Comparison of ENCODE assay signal across 8 cellular contexts in the genomic region with DNA sequence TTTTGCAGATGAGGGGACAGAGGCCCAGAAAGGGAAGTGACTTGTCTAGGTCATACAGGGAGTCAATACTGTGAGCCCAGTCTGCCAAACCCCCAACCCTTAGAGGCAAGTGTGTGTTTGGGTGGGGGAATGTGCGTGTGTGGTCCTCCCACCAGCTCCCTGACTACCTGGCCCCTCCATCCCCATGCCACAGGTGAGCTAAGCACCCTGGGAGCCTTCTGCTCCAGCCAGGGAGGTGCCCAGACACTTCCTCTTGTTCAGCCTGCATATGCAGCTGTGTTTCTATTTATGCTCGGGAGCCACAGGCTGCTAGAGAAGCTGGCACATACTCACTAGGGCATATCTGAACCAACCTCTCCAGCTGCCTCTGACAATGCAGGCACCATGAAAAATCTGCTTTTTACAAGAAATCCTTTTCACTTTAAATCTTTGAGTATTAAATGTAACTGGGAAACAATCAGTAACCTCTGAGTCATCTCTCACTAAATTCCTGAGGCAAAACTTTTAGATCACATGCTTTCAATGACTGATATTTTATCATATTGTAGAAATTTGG. TPM values are rescaled to one million over a fixed set of nuclear protein-coding genes. Genes with fewer than 3 reads are reported as not detected.
DNase-seq lines count a peak whose midpoint lies in the region; ATAC-seq and TF ChIP-seq lines count a peak whose summit lies in the region.

No MANE protein-coding gene starts in this region.

- no peak for TF ChIP-seq CTCF in OCI-LY3 (IDR thresholded peaks at IDR 0.05; ENCODE audit: low read depth, low read length)

- 2 to 8% methylated on average over 2 of the region's 2 CpGs for WGBS in GM23248 (ENCODE audit: low coverage in 1 of 2, low lambda C conversion rate in 2 of 2, missing lambda C conversion rate in 2 of 2), 2 experiments

- H3K9me3 Mint-ChIP-seq in naive thymus-derived CD8-positive, alpha-beta T cell, result no peaks in the 10 kb centered on the region

- peaks cover 2% of the 10 kb centered on the region; the same call in 1 of the 2 replicates for H3F3A ChIP-seq in GM23248 (ENCODE audit: insufficient read depth)

- H3K4me3 Mint-ChIP-seq in naive thymus-derived CD8-positive, alpha-beta T cell, result peak overlapping the region; percentile 37 to 82 (median 77)

- H4K20me1 ChIP-seq in GM23248 (ENCODE audit: insufficient read depth) (0 out of 2 replicates have a peak, but pooled peaks cover 3% of the 10 kb centered on the region), OCI-LY3 (ENCODE audit: insufficient read depth, low read length) (no peaks in the 10 kb centered on the region)

- peak overlapping the region; percentile 62 for H3K4me2 ChIP-seq in GM23248 (ENCODE audit: unreplicated experiment)
- H3K4me2 ChIP-seq in OCI-LY3 (ENCODE audit: low read length), result peak overlapping the region; percentile 40

- H3K4me1 ChIP-seq in GM23248 (ENCODE audit: insufficient read depth), result peaks cover 39% of the 10 kb centered on the region
- peaks cover 15% of the 10 kb centered on the region for H3K4me1 ChIP-seq in OCI-LY3 (ENCODE audit: low read length)
- peaks cover 66 to 77% of the 10 kb centered on the region in 2 donors for H3K4me1 ChIP-seq in duodenal mucosa (ENCODE audit: control insufficient read depth in 1 of 2, insufficient read depth in 2 of 2, low read length in 2 of 2)

- no peaks in the 10 kb centered on the region for H3K27me3 ChIP-seq in GM23248 (replicated peaks; ENCODE audit: insufficient read depth)
- no peaks in the 10 kb centered on the region for H3K27me3 ChIP-seq in OCI-LY3 (ENCODE audit: low read depth, low read length)
- no peaks in the 10 kb centered on the region for H3K27me3 ChIP-seq in duodenal mucosa (ENCODE audit: control insufficient read depth in 1 of 2, insufficient read depth in 2 of 2, low read length in 2 of 2)

- no peaks in the 10 kb centered on the region for H3K27me3 Mint-ChIP-seq in naive thymus-derived CD8-positive, alpha-beta T cell

- DNase-seq in GM23248 (peak; percentile 70), cerebellar cortex (ENCODE audit: low spot score) (no peak)
- DNase-seq in naive thymus-derived CD8-positive, alpha-beta T cell, result no peak

- H3K27ac Mint-ChIP-seq in naive thymus-derived CD8-positive, alpha-beta T cell, result peak overlapping the region; percentile 55 to 96 (median 93)

- H3K36me3 ChIP-seq in GM23248 (ENCODE audit: low read depth) (0 out of 2 replicates have a peak, but pooled peaks cover 8% of the 10 kb centered on the region), OCI-LY3 (replicated peaks; ENCODE audit: low read depth, low read length) (peaks cover 4% of the 10 kb centered on the region), duodenal mucosa (ENCODE audit: control insufficient read depth in 1 of 2, insufficient read depth in 2 of 2, low read length in 2 of 2) (peaks cover 10 to 13% of the 10 kb centered on the region in 2 donors)

- no peak overlapping the region for H2AFZ ChIP-seq in GM23248
- 0 out of 2 replicates have a peak overlapping the region, but pooled peaks have one; percentile 29 for H2AFZ ChIP-seq in OCI-LY3 (ENCODE audit: low read depth, low read length)

- H3K9me2 ChIP-seq in GM23248 (ENCODE audit: insufficient read depth), result no peaks in the 10 kb centered on the region

- H3K9me3 ChIP-seq in GM23248 (ENCODE audit: low read depth) (no peaks in the 10 kb centered on the region), OCI-LY3 (ENCODE audit: insufficient read depth, low read length) (no peaks in the 10 kb centered on the region), duodenal mucosa (ENCODE audit: control insufficient read depth in 1 of 2, low read length in 2 of 2) (no peaks in the 10 kb centered on the region)

- peak; percentile 41 to 50 for ATAC-seq in naive thymus-derived CD8-positive, alpha-beta T cell
- ATAC-seq in HG02571 (IDR thresholded peaks at IDR 0.05; ENCODE audit: unreplicated experiment) (no peak), GM18909 (IDR thresholded peaks at IDR 0.05; ENCODE audit: poor library complexity, unreplicated experiment) (no peak), HG03135 (IDR thresholded peaks at IDR 0.05; ENCODE audit: unreplicated experiment) (no peak)

- in situ Hi-C loops in GM23248 (cut with MboI), result no loop called here

- H3K9ac ChIP-seq in GM23248 (peak overlapping the region; percentile 57), OCI-LY3 (ENCODE audit: low read length) (no peak overlapping the region), duodenal mucosa (ENCODE audit: low read depth in 1 of 2, low read length in 2 of 2) (peak overlapping the region in 1 of 2 donors; percentile 51)

- peak overlapping the region; percentile 68 for H3K27ac ChIP-seq in GM23248
- H3K27ac ChIP-seq in OCI-LY3 (ENCODE audit: low read length), result no peak overlapping the region
- H3K27ac ChIP-seq in duodenal mucosa (ENCODE audit: low read depth, low read length), result no peak overlapping the region

- 0 out of 2 replicates have a peak overlapping the region, but pooled peaks have one; percentile 36 for H3K4me3 ChIP-seq in GM23248
- no peak overlapping the region for H3K4me3 ChIP-seq in OCI-LY3 (ENCODE audit: low read length)
- peak overlapping the region; percentile 2 to 32 for H3K4me3 ChIP-seq in duodenal mucosa (ENCODE audit: low read depth in 1 of 2, low read length in 2 of 2)

- peaks cover 0 to 16% (median 3%) of the 10 kb centered on the region in 3 donors for H3K36me3 Mint-ChIP-seq in naive thymus-derived CD8-positive, alpha-beta T cell

- POLR2A ChIA-PET in naive thymus-derived CD8-positive, alpha-beta T cell (lab: Charles Lee), result interaction anchor here (0.9 to 16.7 kb wide), 5 partner anchors 9 to 41 kb away, joined by 3 to 250 read pairs (median 5); a partner anchor contains a TSS

- peaks cover 54 to 93% (median 85%) of the 10 kb centered on the region in 4 donors for H3K4me1 Mint-ChIP-seq in naive thymus-derived CD8-positive, alpha-beta T cell

- H3K79me2 ChIP-seq in GM23248 (ENCODE audit: insufficient read depth), result peaks cover 97% of the 10 kb centered on the region
- no peaks in the 10 kb centered on the region for H3K79me2 ChIP-seq in OCI-LY3 (ENCODE audit: low read length)

RNA-seq across cellular contexts. Expression of a gene that starts 20.7 kb away (rescaled TPM):
- 40.5 and 42.0 TPM in 2 replicates for total RNA-seq in GM23248 (2014; rRNA removed; shearing (Covaris generic))
- 11.1 and 13.5 TPM in 2 replicates for polyA plus RNA-seq in GM23248 (2016; fragmentation: Nextera tagmentation; extraction: Ambion mirVana)
- 10 to 100 TPM; 78.3 to 82.1 TPM for total RNA-seq in naive thymus-derived CD8-positive, alpha-beta T cell
- polyA plus RNA-seq in naive thymus-derived CD8-positive, alpha-beta T cell, result 10 to 100 TPM in 1 of 3 donors, 1 to 10 TPM in 2; 8.1 to 14.0 (median 8.5) TPM

RNA-seq across cellular contexts. Expression of a gene that starts 35.6 kb away (rescaled TPM):
- total RNA-seq in GM23248 (2014; rRNA removed; shearing (Covaris generic)), result not detected in 2 replicates
- not detected in 2 replicates for polyA plus RNA-seq in GM23248 (2016; fragmentation: Nextera tagmentation; extraction: Ambion mirVana)
- not detected for total RNA-seq in naive thymus-derived CD8-positive, alpha-beta T cell
- polyA plus RNA-seq in naive thymus-derived CD8-positive, alpha-beta T cell, result under 1 TPM in 1 of 3 donors, not detected in 2; 0.19 TPM

Comparison
In these comparisons a context has a peak if more than half of its experiments do, and no peak if none do; other contexts are left out.
1. ATAC-seq: peak in naive thymus-derived CD8-positive, alpha-beta T cell (2 of 2); none in HG02571 (single experiment), GM18909 (single experiment) and HG03135 (single experiment).